8 cellular contexts compared by ENCODE assay signal in the genomic region with DNA sequence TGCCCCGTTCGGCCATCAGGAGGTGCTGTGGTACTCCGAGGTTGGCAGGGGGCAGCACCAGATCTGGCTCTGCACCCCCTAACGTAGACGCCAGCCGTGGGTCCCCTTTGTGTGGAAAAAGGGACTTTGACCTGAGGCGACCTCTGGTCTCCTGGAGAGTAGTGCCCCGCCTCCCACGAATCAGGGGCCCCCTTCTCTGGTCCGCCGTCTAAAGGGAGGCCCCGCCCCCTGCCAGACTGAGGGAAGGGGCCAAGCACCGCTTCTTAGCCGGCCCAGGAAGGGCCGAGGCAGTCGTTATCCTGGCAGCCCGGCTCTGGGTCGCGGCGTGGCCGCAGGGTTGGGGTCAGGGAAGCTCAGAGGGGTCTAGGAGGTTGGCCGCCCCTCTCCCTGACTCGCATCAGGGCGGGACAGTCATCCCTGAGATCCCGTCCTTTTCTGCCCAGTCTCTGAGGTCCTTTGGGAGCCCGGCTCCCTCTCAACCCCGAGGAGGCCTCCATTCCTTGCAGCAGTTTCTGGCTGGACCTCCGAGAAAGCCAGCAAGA. TPM values are rescaled to one million over a fixed set of nuclear protein-coding genes. Genes with fewer than 3 reads are reported as not detected.
DNase-seq lines count a peak whose midpoint lies in the region; ATAC-seq, FAIRE-seq and TF ChIP-seq lines count a peak whose summit lies in the region.

No MANE protein-coding gene starts in this region.

- H3K9me1 ChIP-seq in endothelial cell of umbilical vein (replicated peaks; ENCODE audit: control insufficient read depth, extremely low read depth, insufficient read depth, low read length), result no peaks in the 10 kb centered on the region

- H3K9ac ChIP-seq in NT2/D1 (ENCODE audit: insufficient read length, low read depth), result peak overlapping the region; percentile 99
- H3K9ac ChIP-seq in endothelial cell of umbilical vein (replicated peaks; ENCODE audit: extremely low read depth, insufficient read depth, low read length), result peak overlapping the region; percentile 88
- H3K9ac ChIP-seq in neural progenitor cell, result no peak overlapping the region

- H3K4me2 ChIP-seq in endothelial cell of umbilical vein (ENCODE audit: insufficient read depth, low read length) (peak overlapping the region; percentile 75), neural progenitor cell (peak overlapping the region; percentile 88)

- H3K79me2 ChIP-seq in endothelial cell of umbilical vein (ENCODE audit: control insufficient read depth, insufficient read depth, low read length) (peaks cover 49% of the 10 kb centered on the region), neural progenitor cell (ENCODE audit: low read depth) (peaks cover 44% of the 10 kb centered on the region)

- H3K27ac ChIP-seq in endothelial cell of umbilical vein (ENCODE audit: insufficient read depth, low read depth, low read length), result peak overlapping the region; percentile 99
- H3K27ac ChIP-seq in neural progenitor cell, result no peak overlapping the region

- H3K36me3 ChIP-seq in NT2/D1 (ENCODE audit: insufficient read depth, insufficient read length, low read length) (peaks cover 74% of the 10 kb centered on the region), endothelial cell of umbilical vein (ENCODE audit: control insufficient read depth in 2 of 2, extremely low read depth in 1 of 2, insufficient read depth in 2 of 2, low read length in 2 of 2) (peaks cover 11 to 38% of the 10 kb centered on the region in 2 experiments), neural progenitor cell (no peaks in the 10 kb centered on the region)

- H3K4me3 ChIP-seq in NT2/D1 (ENCODE audit: insufficient read length, low read depth) (peak overlapping the region; percentile 74), endothelial cell of umbilical vein (replicated peaks in 1 of 3; ENCODE audit: insufficient read depth in 1 of 3, low read depth in 1 of 3, low read length in 3 of 3) (peak overlapping the region; percentile 31 to 89 (median 62)), neural progenitor cell (peak overlapping the region; percentile 84)

- intact Hi-C loops in endothelial cell of umbilical vein (cut with micrococcal nuclease), result loop anchor here (1.0 to 2.0 kb wide), 2 partner anchors 30 to 155 kb away; partner anchors contain the start of gene IFRD2

- BruUV-seq in endothelial cell of umbilical vein (replicated peaks; lab: Mats Ljungman, UMichigan), result TSS peak; percentile 69

- H3K9me3 Mint-ChIP-seq in neural progenitor cell, result no peaks in the 10 kb centered on the region

- dilution Hi-C loops in endothelial cell of umbilical vein (cut with MboI; ENCODE audit: extremely low pct_ligation_motif_present, low sequenced_read_pairs), result no loop called here

- peak; percentile 97 for FAIRE-seq in endothelial cell of umbilical vein (lab: Jason Lieb, UNC)

- CTCF ChIA-PET in endothelial cell of umbilical vein (lab: Charles Lee), result interaction anchor here (0.6 to 4.3 kb wide), 14 partner anchors 14 to 1359 kb away, joined by 3 to 66 read pairs (median 4); partner anchors contain the start of genes CYB561D2, HYAL3, NAA80 and NPRL2

- no peak overlapping the region for H3K27ac Mint-ChIP-seq in neural progenitor cell

- peak; percentile 59 for TF ChIP-seq POLR2A in endothelial cell of umbilical vein (IDR thresholded peaks at IDR 0.05; ENCODE audit: low read depth, low read length)

- DNase-seq in NCI-H1105 treated with DMSO at 0.1 percent for 48 hours (lab: John Stamatoyannopoulos, UW) (peak; percentile 53), NCI-H1105 (lab: John Stamatoyannopoulos, UW) (no peak), NT2/D1 (ENCODE audit: low read depth, low spot score) (no peak), endothelial cell of umbilical vein (ENCODE audit: low read depth, low spot score) (no peak), neural progenitor cell (ENCODE audit: low spot score) (peak; percentile 91)

- peaks cover 49% of the 10 kb centered on the region for H3K4me1 Mint-ChIP-seq in neural progenitor cell

- H2AFZ ChIP-seq in endothelial cell of umbilical vein (ENCODE audit: low read depth, low read length) (no peak overlapping the region), neural progenitor cell (replicated peaks) (peak overlapping the region; percentile 30)

- H3K4me3 Mint-ChIP-seq in neural progenitor cell, result peak overlapping the region; percentile 88

- H3K36me3 Mint-ChIP-seq in neural progenitor cell, result peaks cover 20% of the 10 kb centered on the region

- H3K27me3 Mint-ChIP-seq in neural progenitor cell (ENCODE audit: insufficient read depth, low read depth), result peaks cover 4% of the 10 kb centered on the region

- H3F3A ChIP-seq in neural progenitor cell (ENCODE audit: low read depth), result peaks cover 35% of the 10 kb centered on the region

- H3K9me3 ChIP-seq in NT2/D1 (ENCODE audit: insufficient read depth, low read length) (no peaks in the 10 kb centered on the region), endothelial cell of umbilical vein (replicated peaks; ENCODE audit: control insufficient read depth, insufficient read depth, low read length) (no peaks in the 10 kb centered on the region), neural progenitor cell (ENCODE audit: low read depth) (no peaks in the 10 kb centered on the region)

- TF ChIP-seq CTCF in endothelial cell of umbilical vein (IDR thresholded peaks at IDR 0.05; ENCODE audit: extremely low read depth in 1 of 2, insufficient read depth in 1 of 2, low read depth in 1 of 2, low read length in 2 of 2) (peak; percentile 41 to 82), neural progenitor cell (IDR thresholded peaks at IDR 0.05) (peak; percentile 76)

- H3K4me1 ChIP-seq in NT2/D1 (ENCODE audit: insufficient read depth, insufficient read length) (peaks cover 54% of the 10 kb centered on the region), endothelial cell of umbilical vein (ENCODE audit: control insufficient read depth, extremely low read depth, insufficient read depth, low read length) (peaks cover 60% of the 10 kb centered on the region), neural progenitor cell (peaks cover 29% of the 10 kb centered on the region)

- H3K27me3 ChIP-seq in NT2/D1 (ENCODE audit: insufficient read depth, insufficient read length) (no peaks in the 10 kb centered on the region), endothelial cell of umbilical vein (ENCODE audit: control insufficient read depth in 2 of 2, insufficient read depth in 2 of 2, low read length in 2 of 2) (no peaks in the 10 kb centered on the region), neural progenitor cell (no peaks in the 10 kb centered on the region)

- no peaks in the 10 kb centered on the region for H4K20me1 ChIP-seq in endothelial cell of umbilical vein (replicated peaks; ENCODE audit: control insufficient read depth, extremely low read depth, insufficient read depth, low read length)
- peaks cover 35% of the 10 kb centered on the region for H4K20me1 ChIP-seq in neural progenitor cell (ENCODE audit: low read depth)

- POLR2A ChIA-PET in endothelial cell of umbilical vein (lab: Charles Lee), result interaction anchor here (0.6 to 5.1 kb wide), 2 partner anchors 14 to 63 kb away, joined by 3 to 38 read pairs; no protein-coding TSS in a partner anchor

- ATAC-seq in HG02763 (IDR thresholded peaks at IDR 0.05; ENCODE audit: unreplicated experiment) (no peak), GM19455 (IDR thresholded peaks at IDR 0.05; ENCODE audit: unreplicated experiment) (no peak), GM21367 (IDR thresholded peaks at IDR 0.05; ENCODE audit: unreplicated experiment) (no peak)

RNA-seq across cellular contexts. Expression of gene HYAL2, which starts 0.6 kb away (rescaled TPM):
- total RNA-seq in endothelial cell of umbilical vein (266 and 279 TPM in 2 replicates), neural progenitor cell (ENCODE audit: low replicate concordance) (38.9 and 92.3 TPM in 2 replicates)
- 970 and 1,145 TPM in 2 replicates for polyA plus RNA-seq in endothelial cell of umbilical vein
- 537 and 563 TPM in 2 replicates for polyA plus RNA-seq in endothelial cell of umbilical vein (2011; cell fraction: cytosol; rRNA removed)
- polyA plus RNA-seq in endothelial cell of umbilical vein (2011; cell fraction: nucleus; rRNA removed), result 347 and 354 TPM in 2 replicates
- polyA plus RNA-seq in endothelial cell of umbilical vein (2012), result 266 and 312 TPM in 2 replicates
- polyA minus RNA-seq in endothelial cell of umbilical vein, result 480 and 514 TPM in 2 replicates
- polyA minus RNA-seq in endothelial cell of umbilical vein (2011; cell fraction: cytosol; rRNA and poly(A)+ RNA removed), result 26.4 TPM
- polyA minus RNA-seq in endothelial cell of umbilical vein (2011; cell fraction: nucleus; rRNA and poly(A)+ RNA removed), result 150 and 202 TPM in 2 replicates

RNA-seq across cellular contexts. Expression of gene TUSC2, which starts 6.1 kb away (rescaled TPM):
- total RNA-seq in endothelial cell of umbilical vein (30.0 and 31.0 TPM in 2 replicates), neural progenitor cell (ENCODE audit: low replicate concordance) (14.9 and 36.1 TPM in 2 replicates)
- polyA plus RNA-seq in endothelial cell of umbilical vein, result 84.8 and 89.0 TPM in 2 replicates
- 42.4 and 49.4 TPM in 2 replicates for polyA plus RNA-seq in endothelial cell of umbilical vein (2011; cell fraction: cytosol; rRNA removed)
- polyA plus RNA-seq in endothelial cell of umbilical vein (2011; cell fraction: nucleus; rRNA removed), result 22.3 and 23.0 TPM in 2 replicates
- polyA plus RNA-seq in endothelial cell of umbilical vein (2012), result 32.4 and 32.5 TPM in 2 replicates
- 30.9 and 33.5 TPM in 2 replicates for polyA minus RNA-seq in endothelial cell of umbilical vein
- polyA minus RNA-seq in endothelial cell of umbilical vein (2011; cell fraction: cytosol; rRNA and poly(A)+ RNA removed), result 10.3 TPM
- 8.5 and 9.1 TPM in 2 replicates for polyA minus RNA-seq in endothelial cell of umbilical vein (2011; cell fraction: nucleus; rRNA and poly(A)+ RNA removed)

RNA-seq across cellular contexts. Expression of gene HYAL1, which starts 18.5 kb away (rescaled TPM):
- total RNA-seq in endothelial cell of umbilical vein (1.6 and 2.2 TPM in 2 replicates), neural progenitor cell (ENCODE audit: low replicate concordance) (1.6 and 3.0 TPM in 2 replicates)
- 3.3 and 3.8 TPM in 2 replicates for polyA plus RNA-seq in endothelial cell of umbilical vein
- 1.7 and 1.8 TPM in 2 replicates for polyA plus RNA-seq in endothelial cell of umbilical vein (2011; cell fraction: cytosol; rRNA removed)
- 3.6 and 3.7 TPM in 2 replicates for polyA plus RNA-seq in endothelial cell of umbilical vein (2011; cell fraction: nucleus; rRNA removed)
- 0.65 and 0.68 TPM in 2 replicates for polyA plus RNA-seq in endothelial cell of umbilical vein (2012)
- polyA minus RNA-seq in endothelial cell of umbilical vein, result 2.3 and 4.3 TPM in 2 replicates
- 27.9 TPM for polyA minus RNA-seq in endothelial cell of umbilical vein (2011; cell fraction: cytosol; rRNA and poly(A)+ RNA removed)
- 2.5 and 4.9 TPM in 2 replicates for polyA minus RNA-seq in endothelial cell of umbilical vein (2011; cell fraction: nucleus; rRNA and poly(A)+ RNA removed)

RNA-seq across cellular contexts. Expression of gene RASSF1, which starts 18.7 kb away (rescaled TPM):
- total RNA-seq in endothelial cell of umbilical vein, result 27.0 and 31.9 TPM in 2 replicates
- 52.2 and 59.7 TPM in 2 replicates for polyA plus RNA-seq in endothelial cell of umbilical vein
- polyA plus RNA-seq in endothelial cell of umbilical vein (2011; cell fraction: cytosol; rRNA removed), result 48.7 and 57.4 TPM in 2 replicates
- 46.5 and 64.6 TPM in 2 replicates for polyA plus RNA-seq in endothelial cell of umbilical vein (2011; cell fraction: nucleus; rRNA removed)
- 17.7 and 24.5 TPM in 2 replicates for polyA plus RNA-seq in endothelial cell of umbilical vein (2012)
- 14.7 and 20.1 TPM in 2 replicates for polyA minus RNA-seq in endothelial cell of umbilical vein
- 22.3 TPM for polyA minus RNA-seq in endothelial cell of umbilical vein (2011; cell fraction: cytosol; rRNA and poly(A)+ RNA removed)
- polyA minus RNA-seq in endothelial cell of umbilical vein (2011; cell fraction: nucleus; rRNA and poly(A)+ RNA removed), result 18.0 and 21.2 TPM in 2 replicates
- total RNA-seq in neural progenitor cell (ENCODE audit: low replicate concordance), result 13.7 and 19.5 TPM in 2 replicates

RNA-seq across cellular contexts. Expression of gene HYAL3, which starts 22.7 kb away (rescaled TPM):
- total RNA-seq in endothelial cell of umbilical vein (3.8 and 4.8 TPM in 2 replicates), neural progenitor cell (ENCODE audit: low replicate concordance) (2.2 and 4.9 TPM in 2 replicates)
- polyA plus RNA-seq in endothelial cell of umbilical vein, result 11.5 and 12.8 TPM in 2 replicates
- 8.1 TPM in 2 replicates for polyA plus RNA-seq in endothelial cell of umbilical vein (2011; cell fraction: cytosol; rRNA removed)
- polyA plus RNA-seq in endothelial cell of umbilical vein (2011; cell fraction: nucleus; rRNA removed), result 6.4 and 8.0 TPM in 2 replicates
- polyA plus RNA-seq in endothelial cell of umbilical vein (2012), result 4.0 and 5.3 TPM in 2 replicates
- polyA minus RNA-seq in endothelial cell of umbilical vein, result 4.0 and 5.6 TPM in 2 replicates
- 23.4 TPM for polyA minus RNA-seq in endothelial cell of umbilical vein (2011; cell fraction: cytosol; rRNA and poly(A)+ RNA removed)
- polyA minus RNA-seq in endothelial cell of umbilical vein (2011; cell fraction: nucleus; rRNA and poly(A)+ RNA removed), result 0.96 and 2.4 TPM in 2 replicates

Comparison
In these comparisons a context has a peak if more than half of its experiments do, and no peak if none do; other contexts are left out.
1. DNase-seq: peak in NCI-H1105 treated with DMSO at 0.1 percent for 48 hours (single experiment) and neural progenitor cell (single experiment); none in NCI-H1105 (single experiment), NT2/D1 (single experiment) and endothelial cell of umbilical vein (single experiment).
2. Peak in every context shown above with its lines, with median percentiles within 50 percentile points of each other: H3K4me3 ChIP-seq.